8 cellular contexts compared by ENCODE assay signal in the genomic region with DNA sequence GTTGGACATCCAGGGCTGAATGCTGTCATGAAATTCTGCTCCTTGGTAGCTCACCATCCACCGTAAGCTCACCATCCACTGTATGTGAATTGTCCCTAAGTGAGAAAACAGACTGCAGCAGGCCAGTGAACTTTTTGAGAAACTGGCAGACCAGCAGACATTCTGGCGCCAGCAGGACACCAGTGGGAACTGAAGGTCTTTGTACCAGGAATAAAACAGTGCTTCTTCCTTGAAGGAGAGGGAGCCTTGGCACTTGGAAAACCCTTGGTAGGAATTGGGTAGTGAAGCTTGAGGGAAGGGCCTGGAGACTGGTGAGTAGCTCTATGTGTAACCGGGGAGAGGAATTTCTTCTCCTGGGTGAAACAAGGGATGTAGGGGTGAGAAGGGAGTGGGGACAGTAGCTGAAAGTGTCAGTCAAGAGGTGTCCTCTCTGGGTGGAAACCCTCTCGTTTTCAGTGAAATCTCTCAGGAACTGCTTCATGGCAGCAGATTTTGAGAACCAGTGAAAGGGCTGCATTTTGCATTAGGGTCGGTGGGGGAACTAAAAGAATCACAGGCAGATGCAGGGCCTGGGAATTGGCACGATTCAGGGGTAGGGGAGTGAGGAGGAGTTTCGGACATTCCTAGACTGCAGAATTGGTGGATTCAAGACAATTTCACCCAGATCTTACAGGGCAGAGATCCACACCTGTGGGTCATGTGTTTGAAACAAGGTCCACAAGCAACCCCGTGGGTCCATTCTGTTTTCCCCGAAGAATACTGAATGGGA.
A peak's percentile ranks its signal among the peaks of the same experiment; 100 is the strongest.
DNase-seq lines count a peak whose midpoint lies in the region; ATAC-seq and TF ChIP-seq lines count a peak whose summit lies in the region.

No MANE protein-coding gene starts in this region.

- H2AFZ ChIP-seq in ACC112 (ENCODE audit: low read length, unreplicated experiment): no peak overlapping the region

- in situ Hi-C loops in HAP-1 (cut with MboI; ENCODE audit: low sequenced_read_pairs): no loop called here

- H3K27me3 ChIP-seq in ACC112 (ENCODE audit: insufficient read depth, low read length) (peaks cover 26% of the 10 kb centered on the region; the same call in 1 of the 2 replicates), HAP-1 (ENCODE audit: low read depth) (peaks cover 15% of the 10 kb centered on the region)

- H3K4me1 Mint-ChIP-seq in natural killer cell: peaks cover 18% of the 10 kb centered on the region in 2 donors

- TF ChIP-seq CTCF in natural killer cell (IDR thresholded peaks at IDR 0.05) (no peak), GM10266 (IDR thresholded peaks at IDR 0.05; ENCODE audit: control insufficient read depth, insufficient read depth, low read depth, missing control alignments) (no peak)

- intact Hi-C loops in natural killer cell (cut with micrococcal nuclease): no loop called here

- peak overlapping the region; percentile 80 for H3K4me3 ChIP-seq in ACC112 (ENCODE audit: low read depth, low read length)
- H3K4me3 ChIP-seq in HAP-1: peak overlapping the region; percentile 28

- no peak overlapping the region for H3K27ac Mint-ChIP-seq in natural killer cell

- H3K36me3 ChIP-seq in ACC112 (ENCODE audit: insufficient read depth, low read length): no peaks in the 10 kb centered on the region
- H3K36me3 ChIP-seq in HAP-1 (replicated peaks): no peaks in the 10 kb centered on the region

- H3K79me2 ChIP-seq in ACC112 (ENCODE audit: control insufficient read depth, insufficient read depth, low read length, unreplicated experiment): no peaks in the 10 kb centered on the region

- ATAC-seq in natural killer cell (no peak), left lobe of liver (no peak), GM21360 (IDR thresholded peaks at IDR 0.05; ENCODE audit: unreplicated experiment) (no peak)

- no peak overlapping the region for H3K27ac ChIP-seq in ACC112 (ENCODE audit: low read depth, low read length)
- H3K27ac ChIP-seq in cingulate gyrus (ENCODE audit: low read depth, low read length): peak overlapping the region; percentile 49

- peak overlapping the region; percentile 78 for H3K4me3 Mint-ChIP-seq in natural killer cell

- no peaks in the 10 kb centered on the region for H3K9me3 ChIP-seq in HAP-1

- H3K36me3 Mint-ChIP-seq in natural killer cell: no peaks in the 10 kb centered on the region

- no peaks in the 10 kb centered on the region for H3K9me3 Mint-ChIP-seq in natural killer cell

- DNase-seq in HAP-1 (ENCODE audit: low spot score in 2 of 2) (no peak), natural killer cell (no peak), left lobe of liver (ENCODE audit: low spot score) (no peak), GM10266 (ENCODE audit: extremely low spot score) (no peak), amniotic stem cell (lab: John Stamatoyannopoulos, UW) (no peak)

- H3K4me1 ChIP-seq in ACC112 (ENCODE audit: control insufficient read depth, insufficient read depth, low read length, unreplicated experiment) (peaks cover 12% of the 10 kb centered on the region), HAP-1 (peaks cover 4% of the 10 kb centered on the region)

- H3K27me3 Mint-ChIP-seq in natural killer cell (ENCODE audit: low read depth in 2 of 2): peaks cover 43 to 64% of the 10 kb centered on the region in 2 donors
